1 cellular context compared by ENCODE assay signal in the genomic region with DNA sequence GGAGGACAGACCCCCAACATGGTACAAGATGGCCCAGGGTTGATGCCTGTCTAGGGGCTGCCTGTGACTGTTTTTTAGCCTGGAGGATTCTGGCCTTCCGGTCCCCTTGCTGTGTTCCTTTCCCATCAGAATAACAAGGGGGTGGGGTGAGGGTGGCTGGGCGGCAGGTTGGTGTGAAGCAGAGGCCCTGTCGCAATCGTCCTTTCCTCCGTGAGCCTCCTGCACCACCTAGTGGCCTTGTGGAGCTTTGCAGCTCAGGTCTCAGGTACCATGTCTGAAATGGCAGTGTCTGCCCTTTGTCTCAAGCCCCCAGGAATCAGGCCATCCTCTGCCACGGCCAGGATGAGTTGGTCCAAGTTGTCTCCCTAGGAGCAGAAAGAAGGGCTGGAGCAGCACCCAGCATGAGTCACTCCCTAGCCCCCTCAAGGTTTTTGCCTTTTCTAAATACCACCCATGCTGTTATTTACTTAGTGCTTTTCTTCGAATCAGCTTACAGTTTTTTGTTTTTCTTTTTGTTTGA.
TF ChIP-seq lines count a peak whose summit lies in the region.

No MANE protein-coding gene starts in this region.

TF ChIP-seq in HEK293, 187 proteins besides CTCF, POLR2A, EP300 and RAD21 (continued from another document and continues in another):
- TF ChIP-seq, protein P1, sequence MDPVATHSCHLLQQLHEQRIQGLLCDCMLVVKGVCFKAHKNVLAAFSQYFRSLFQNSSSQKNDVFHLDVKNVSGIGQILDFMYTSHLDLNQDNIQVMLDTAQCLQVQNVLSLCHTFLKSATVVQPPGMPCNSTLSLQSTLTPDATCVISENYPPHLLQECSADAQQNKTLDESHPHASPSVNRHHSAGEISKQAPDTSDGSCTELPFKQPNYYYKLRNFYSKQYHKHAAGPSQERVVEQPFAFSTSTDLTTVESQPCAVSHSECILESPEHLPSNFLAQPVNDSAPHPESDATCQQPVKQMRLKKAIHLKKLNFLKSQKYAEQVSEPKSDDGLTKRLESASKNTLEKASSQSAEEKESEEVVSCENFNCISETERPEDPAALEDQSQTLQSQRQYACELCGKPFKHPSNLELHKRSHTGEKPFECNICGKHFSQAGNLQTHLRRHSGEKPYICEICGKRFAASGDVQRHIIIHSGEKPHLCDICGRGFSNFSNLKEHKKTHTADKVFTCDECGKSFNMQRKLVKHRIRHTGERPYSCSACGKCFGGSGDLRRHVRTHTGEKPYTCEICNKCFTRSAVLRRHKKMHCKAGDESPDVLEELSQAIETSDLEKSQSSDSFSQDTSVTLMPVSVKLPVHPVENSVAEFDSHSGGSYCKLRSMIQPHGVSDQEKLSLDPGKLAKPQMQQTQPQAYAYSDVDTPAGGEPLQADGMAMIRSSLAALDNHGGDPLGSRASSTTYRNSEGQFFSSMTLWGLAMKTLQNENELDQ (tag by site-specific recombination; IDR thresholded peaks at IDR 0.05; ENCODE audit: low read depth): no peak
- TF ChIP-seq SP7 (tag by site-specific recombination; IDR thresholded peaks at IDR 0.05) (peak; percentile 61; the same call in 1 of the 2 replicates), ZNF112 (tag by site-specific recombination; IDR thresholded peaks at IDR 0.05) (no peak), TRIM28 (IDR thresholded peaks at IDR 0.05; ENCODE audit: borderline replicate concordance, low read length) (no peak), SALL2 (tag by site-specific recombination; IDR thresholded peaks at IDR 0.05; ENCODE audit: borderline replicate concordance) (no peak), ZIC2 (tag by site-specific recombination; IDR thresholded peaks at IDR 0.05) (no peak), AEBP2 (tag by site-specific recombination; IDR thresholded peaks at IDR 0.05; ENCODE audit: borderline replicate concordance) (no peak), ZFP69B (tag by site-specific recombination; IDR thresholded peaks at IDR 0.05) (0 out of 2 replicates have a peak, but pooled peaks have one; percentile 11), ZNF239 (tag by site-specific recombination; IDR thresholded peaks at IDR 0.05) (no peak), KLF7 (tag by site-specific recombination; IDR thresholded peaks at IDR 0.05; ENCODE audit: borderline replicate concordance) (0 out of 2 replicates have a peak, but pooled peaks have one; percentile 48), ZFP37 (tag by site-specific recombination; IDR thresholded peaks at IDR 0.05) (no peak), KLF9 (tag by site-specific recombination; IDR thresholded peaks at IDR 0.05; ENCODE audit: low read depth) (peak; percentile 65; the same call in 1 of the 2 replicates), ZNF394 (tag by site-specific recombination; IDR thresholded peaks at IDR 0.05; ENCODE audit: borderline replicate concordance) (no peak), MYNN (tag by site-specific recombination; IDR thresholded peaks at IDR 0.05; ENCODE audit: borderline replicate concordance) (no peak), HOXA7 (CRISPR knock-in tag; IDR thresholded peaks at IDR 0.05; ENCODE audit: borderline replicate concordance) (no peak), PRDM1 (tag by site-specific recombination; IDR thresholded peaks at IDR 0.05) (no peak), ZNF521 (tag by site-specific recombination; IDR thresholded peaks at IDR 0.05) (no peak), ZNF426 (tag by site-specific recombination; IDR thresholded peaks at IDR 0.05) (no peak), ZNF623 (tag by site-specific recombination; IDR thresholded peaks at IDR 0.05) (no peak), OSR2 (tag by site-specific recombination; IDR thresholded peaks at IDR 0.05) (no peak), ZNF596 (tag by site-specific recombination; IDR thresholded peaks at IDR 0.05) (no peak), ZNF280C (tag by site-specific recombination; IDR thresholded peaks at IDR 0.05) (no peak), KLF16 (tag by site-specific recombination; IDR thresholded peaks at IDR 0.05) (0 out of 2 replicates have a peak, but pooled peaks have one; percentile 40), ZNF366 (tag by site-specific recombination; conservative IDR thresholded peaks at IDR 0.05) (no peak), ZNF2 (tag by site-specific recombination; IDR thresholded peaks at IDR 0.05) (peak; percentile 79; the same call in 1 of the 2 replicates), TCF7L2 (IDR thresholded peaks at IDR 0.05; ENCODE audit: borderline replicate concordance, low read depth, low read length) (no peak), ZNF211 (tag by site-specific recombination; IDR thresholded peaks at IDR 0.05; ENCODE audit: low read depth) (no peak), ZNF558 (tag by site-specific recombination; IDR thresholded peaks at IDR 0.05) (no peak), ZNF449 (tag by site-specific recombination; IDR thresholded peaks at IDR 0.05) (peak; percentile 60; the same call in 1 of the 2 replicates), ZSCAN30 (tag by site-specific recombination; IDR thresholded peaks at IDR 0.05) (no peak), ZNF416 (tag by site-specific recombination; IDR thresholded peaks at IDR 0.05) (no peak), HOXD13 (CRISPR knock-in tag; IDR thresholded peaks at IDR 0.05; ENCODE audit: borderline replicate concordance) (no peak), ZNF610 (tag by site-specific recombination; IDR thresholded peaks at IDR 0.05; ENCODE audit: borderline replicate concordance) (no peak), KLF8 (tag by site-specific recombination; IDR thresholded peaks at IDR 0.05) (peak; percentile 56), ZNF148 (tag by site-specific recombination; IDR thresholded peaks at IDR 0.05; ENCODE audit: borderline replicate concordance) (no peak), WT1 (tag by site-specific recombination; IDR thresholded peaks at IDR 0.05) (no peak), ZFP3 (tag by site-specific recombination; IDR thresholded peaks at IDR 0.05; ENCODE audit: low read depth) (no peak), ZNF140 (tag by site-specific recombination; IDR thresholded peaks at IDR 0.05) (no peak), ZFHX2 (tag by site-specific recombination; conservative IDR thresholded peaks at IDR 0.05) (0 out of 2 replicates have a peak, but pooled peaks have one; percentile 13), ZNF777 (tag by site-specific recombination; IDR thresholded peaks at IDR 0.05; ENCODE audit: borderline replicate concordance) (no peak), ZNF223 (tag by site-specific recombination; IDR thresholded peaks at IDR 0.05) (no peak), ZSCAN23 (tag by site-specific recombination; IDR thresholded peaks at IDR 0.05) (no peak), OVOL3 (tag by site-specific recombination; IDR thresholded peaks at IDR 0.05) (no peak), ZNF660 (tag by site-specific recombination; IDR thresholded peaks at IDR 0.05) (peak; percentile 79; the same call in 1 of the 2 replicates), ZNF677 (tag by site-specific recombination; IDR thresholded peaks at IDR 0.05) (no peak), ZNF362 (tag by site-specific recombination; IDR thresholded peaks at IDR 0.05) (no peak), ZNF654 (tag by site-specific recombination; IDR thresholded peaks at IDR 0.05; ENCODE audit: low read depth) (peak; percentile 97), FEZF1 (tag by site-specific recombination; IDR thresholded peaks at IDR 0.05) (no peak), ZNF658 (tag by site-specific recombination; IDR thresholded peaks at IDR 0.05) (no peak), ZNF791 (tag by site-specific recombination; IDR thresholded peaks at IDR 0.05) (no peak)
- TF ChIP-seq, protein P2, sequence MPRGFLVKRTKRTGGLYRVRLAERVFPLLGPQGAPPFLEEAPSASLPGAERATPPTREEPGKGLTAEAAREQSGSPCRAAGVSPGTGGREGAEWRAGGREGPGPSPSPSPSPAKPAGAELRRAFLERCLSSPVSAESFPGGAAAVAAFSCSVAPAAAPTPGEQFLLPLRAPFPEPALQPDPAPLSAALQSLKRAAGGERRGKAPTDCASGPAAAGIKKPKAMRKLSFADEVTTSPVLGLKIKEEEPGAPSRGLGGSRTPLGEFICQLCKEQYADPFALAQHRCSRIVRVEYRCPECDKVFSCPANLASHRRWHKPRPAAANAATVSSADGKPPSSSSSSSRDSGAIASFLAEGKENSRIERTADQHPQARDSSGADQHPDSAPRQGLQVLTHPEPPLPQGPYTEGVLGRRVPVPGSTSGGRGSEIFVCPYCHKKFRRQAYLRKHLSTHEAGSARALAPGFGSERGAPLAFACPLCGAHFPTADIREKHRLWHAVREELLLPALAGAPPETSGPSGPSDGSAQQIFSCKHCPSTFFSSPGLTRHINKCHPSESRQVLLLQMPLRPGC (tag by site-specific recombination; IDR thresholded peaks at IDR 0.05): no peak
- TF ChIP-seq, protein P3, sequence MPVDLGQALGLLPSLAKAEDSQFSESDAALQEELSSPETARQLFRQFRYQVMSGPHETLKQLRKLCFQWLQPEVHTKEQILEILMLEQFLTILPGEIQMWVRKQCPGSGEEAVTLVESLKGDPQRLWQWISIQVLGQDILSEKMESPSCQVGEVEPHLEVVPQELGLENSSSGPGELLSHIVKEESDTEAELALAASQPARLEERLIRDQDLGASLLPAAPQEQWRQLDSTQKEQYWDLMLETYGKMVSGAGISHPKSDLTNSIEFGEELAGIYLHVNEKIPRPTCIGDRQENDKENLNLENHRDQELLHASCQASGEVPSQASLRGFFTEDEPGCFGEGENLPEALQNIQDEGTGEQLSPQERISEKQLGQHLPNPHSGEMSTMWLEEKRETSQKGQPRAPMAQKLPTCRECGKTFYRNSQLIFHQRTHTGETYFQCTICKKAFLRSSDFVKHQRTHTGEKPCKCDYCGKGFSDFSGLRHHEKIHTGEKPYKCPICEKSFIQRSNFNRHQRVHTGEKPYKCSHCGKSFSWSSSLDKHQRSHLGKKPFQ (tag by site-specific recombination; IDR thresholded peaks at IDR 0.05): peak; percentile 99
- TF ChIP-seq, protein P4, sequence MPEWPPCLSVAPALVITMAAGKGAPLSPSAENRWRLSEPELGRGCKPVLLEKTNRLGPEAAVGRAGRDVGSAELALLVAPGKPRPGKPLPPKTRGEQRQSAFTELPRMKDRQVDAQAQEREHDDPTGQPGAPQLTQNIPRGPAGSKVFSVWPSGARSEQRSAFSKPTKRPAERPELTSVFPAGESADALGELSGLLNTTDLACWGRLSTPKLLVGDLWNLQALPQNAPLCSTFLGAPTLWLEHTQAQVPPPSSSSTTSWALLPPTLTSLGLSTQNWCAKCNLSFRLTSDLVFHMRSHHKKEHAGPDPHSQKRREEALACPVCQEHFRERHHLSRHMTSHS (tag by site-specific recombination; IDR thresholded peaks at IDR 0.05): no peak
